ENCODE assay signal across 1 cellular context in genomic region chr2:178296394-178297090, GRCh38.
TF ChIP-seq lines count a peak whose summit lies in the region.

No MANE protein-coding gene starts in this region.

TF ChIP-seq in GM12878, 131 proteins besides CTCF, POLR2A, EP300 and RAD21 (continued from another document):
- TF ChIP-seq SKIL (IDR thresholded peaks at IDR 0.05; ENCODE audit: low read depth, poor library complexity, severe bottlenecking) (no peak), CHD2 (IDR thresholded peaks at IDR 0.05; ENCODE audit: borderline replicate concordance, low read depth, low read length) (no peak), MXI1 (IDR thresholded peaks at IDR 0.05; ENCODE audit: low read depth, low read length) (no peak), MEF2B (IDR thresholded peaks at IDR 0.05; ENCODE audit: partially characterized antibody, poor library complexity, severe bottlenecking) (peak; percentile 71), ATF7 (IDR thresholded peaks at IDR 0.05; ENCODE audit: low read depth) (0 out of 2 replicates have a peak, but pooled peaks have one; percentile 15), IKZF2 (IDR thresholded peaks at IDR 0.05) (peak in 1 of 2 experiments; percentile 31; a peak in 1 of 4 replicates), SREBF1 (IDR thresholded peaks at IDR 0.05; ENCODE audit: low read length) (no peak), SMC3 (IDR thresholded peaks at IDR 0.05; ENCODE audit: borderline replicate concordance, low read length) (no peak), BMI1 (IDR thresholded peaks at IDR 0.05; ENCODE audit: borderline replicate concordance) (no peak), ZNF24 (IDR thresholded peaks at IDR 0.05) (no peak), BHLHE40 (IDR thresholded peaks at IDR 0.05; ENCODE audit: borderline replicate concordance in 1 of 2, low read depth in 2 of 2, low read length in 1 of 2) (0 out of 4 replicates have a peak, but pooled peaks of 1 of the 2 experiments have one; percentile 16), MTA2 (IDR thresholded peaks at IDR 0.05; ENCODE audit: low read depth) (peak; percentile 51)
